Comparison of ENCODE assay signal across 24 cellular contexts in the genomic region with DNA sequence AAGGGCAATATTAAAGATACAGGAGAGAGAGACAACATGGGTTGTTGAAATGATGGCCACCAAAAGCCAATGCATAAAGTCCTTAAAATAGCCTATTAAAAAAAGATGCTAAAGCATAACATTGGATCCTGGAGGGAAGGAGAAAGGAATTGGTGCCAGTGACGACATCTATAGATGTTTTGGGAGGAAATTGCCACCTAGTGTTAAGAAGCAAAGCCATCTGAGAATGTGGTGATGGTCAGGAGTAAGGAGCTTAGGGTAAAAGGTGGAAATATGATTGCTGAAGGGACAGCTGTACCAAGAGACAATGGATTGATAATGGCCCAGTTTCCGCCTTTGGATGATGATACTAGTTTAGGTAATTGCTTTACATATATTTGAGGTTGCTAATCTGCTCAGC.
DNase-seq lines count a peak whose midpoint lies in the region; ATAC-seq, FAIRE-seq and TF ChIP-seq lines count a peak whose summit lies in the region.
"Had no signal": no experiment of that assay in that cellular context is flagged by ENCODE, and none has a peak within 500 bp of the region (broad histone marks: within the 10 kb centered on the region; RNA-seq: fewer than 3 reads in every experiment).

No MANE protein-coding gene starts in this region.

- TF ChIP-seq POLR2A in HCT116 (IDR thresholded peaks at IDR 0.05; ENCODE audit: borderline replicate concordance, extremely low read depth, insufficient read depth, insufficient read length) = no peak

- RAD21 ChIA-PET in HCT116 (lab: Charles Lee; ENCODE audit: low non-redundant PET in 1 of 2, low total read pairs in 2 of 2, uncharacterized antibody in 2 of 2, unreplicated experiment in 2 of 2) = no interaction called here

- DNase-seq in HCT116 (ENCODE audit: low read depth, low spot score) (no peak), OCI-LY7 (ENCODE audit: low spot score) (no peak), fibroblast of pulmonary artery (ENCODE audit: low read depth) (peak; percentile 28), HEK293T (ENCODE audit: extremely low spot score) (no peak), MV-4-11 (lab: John Stamatoyannopoulos, UW) (no peak)
- DNase-seq: activated CD4-positive, alpha-beta T cell treated with anti-CD3 and anti-CD28 coated beads for 36 hours; activated effector memory CD4-positive, alpha-beta T cell treated with anti-CD3 and anti-CD28 coated beads, Interleukin-2, amount 50 U/mL, for 16 hours; activated naive CD8-positive, alpha-beta T cell treated with anti-CD3 and anti-CD28 coated beads for 36 hours; aorta; COR-L47; DMS79; left ventricle myocardium superior; stimulated activated naive CD8-positive, alpha-beta T cell treated with anti-CD3 and anti-CD28 coated beads, Interleukin-15, amount 100 ng/mL, for 72 hours; T-helper 2 cell; thyroid gland had no signal

- no peak overlapping the region for H3K4me3 ChIP-seq in HCT116 (replicated peaks in 1 of 2; ENCODE audit: low read depth in 1 of 2, low read length in 2 of 2)
- no peak overlapping the region for H3K4me3 ChIP-seq in OCI-LY7 (ENCODE audit: low read depth, low read length, poor library complexity, severe bottlenecking)
- H3K4me3 ChIP-seq in fibroblast of pulmonary artery (replicated peaks; ENCODE audit: low read depth, low read length) = no peak overlapping the region
- H3K4me3 ChIP-seq: BLaER1 treated with 17β-estradiol and CSF1 and Interleukin-3, amounts not matched to agents 10 nM and 100 nM; HAP-1; thyroid gland had no signal

- H3K36me3 ChIP-seq in HCT116 (ENCODE audit: control insufficient read depth in 1 of 2, insufficient read depth in 2 of 2, low read length in 2 of 2) (no peaks in the 10 kb centered on the region), OCI-LY7 (ENCODE audit: insufficient read depth, low read length) (no peaks in the 10 kb centered on the region)
- H3K36me3 ChIP-seq: BLaER1 treated with 17β-estradiol and CSF1 and Interleukin-3, amounts not matched to agents 10 nM and 100 nM; HAP-1; neutrophil; thyroid gland had no signal

- peak; percentile 26; the same call in 1 of the 2 replicates for TF ChIP-seq RAD21 in HCT116 (IDR thresholded peaks at IDR 0.05; ENCODE audit: low read depth)

- H3K9me3 ChIP-seq in HCT116 (ENCODE audit: control insufficient read depth in 1 of 2, insufficient read depth in 1 of 2, low read depth in 1 of 2, low read length in 2 of 2) (no peaks in the 10 kb centered on the region), OCI-LY7 (ENCODE audit: low read length) (no peaks in the 10 kb centered on the region)
- H3K9me3 ChIP-seq: HAP-1, neutrophil, thyroid gland had no signal

- no peaks in the 10 kb centered on the region for H3K9me2 ChIP-seq in HCT116 (ENCODE audit: insufficient read depth)
- H3K9me2 ChIP-seq in OCI-LY7 (ENCODE audit: insufficient read depth, low read length) = no peaks in the 10 kb centered on the region

- H3K79me2 ChIP-seq in HCT116 (ENCODE audit: insufficient read depth, low read length) (no peaks in the 10 kb centered on the region), OCI-LY7 (ENCODE audit: insufficient read depth, low read depth, low read length) (no peaks in the 10 kb centered on the region)

- H4K20me1 ChIP-seq in HCT116 (ENCODE audit: insufficient read depth) (no peaks in the 10 kb centered on the region), OCI-LY7 (ENCODE audit: insufficient read depth, low read length) (no peaks in the 10 kb centered on the region)
- H4K20me1 ChIP-seq: BLaER1 treated with 17β-estradiol and CSF1 and Interleukin-3, amounts not matched to agents 10 nM and 100 nM had no signal

- intact Hi-C loops in HCT116 (cut with micrococcal nuclease) = loop anchor here (5.0 kb wide), 1 partner anchor 569 kb away; no protein-coding TSS in a partner anchor
- intact Hi-C loops in OCI-LY7 (cut with micrococcal nuclease; ENCODE audit: unreplicated experiment) = no loop called here

- no peaks in the 10 kb centered on the region for H3K27me3 ChIP-seq in HCT116 (ENCODE audit: insufficient read depth, low read length)
- H3K27me3 ChIP-seq: BLaER1 treated with 17β-estradiol and CSF1 and Interleukin-3, amounts not matched to agents 10 nM and 100 nM; thyroid gland had no signal

- BruUV-seq in HCT116 (replicated peaks; lab: Mats Ljungman, UMichigan) = no TSS peak
- BruUV-seq in OCI-LY7 (replicated peaks; lab: Mats Ljungman, UMichigan) = no TSS peak

- FAIRE-seq in A204.1 (lab: Jason Lieb, UNC) = peak; percentile 88
- FAIRE-seq: endothelial cell of umbilical vein, keratinocyte had no signal

- ATAC-seq in HCT116 (no peak), HG03108 (IDR thresholded peaks at IDR 0.05; ENCODE audit: unreplicated experiment) (no peak), HG02588 (IDR thresholded peaks at IDR 0.05; ENCODE audit: unreplicated experiment) (no peak)
- ATAC-seq: activated CD4-positive, alpha-beta T cell treated with anti-CD3 and anti-CD28 coated beads for 36 hours; left ventricle myocardium superior; stimulated activated naive CD8-positive, alpha-beta T cell treated with anti-CD3 and anti-CD28 coated beads, Interleukin-15, amount 100 ng/mL, for 72 hours had no signal

- POLR2A ChIA-PET in HCT116 (lab: Charles Lee) (no interaction called here), OCI-LY7 (lab: Charles Lee) (no interaction called here), HEK293T (lab: Yijun Ruan, JAX) (no interaction called here)

- H3K27ac ChIP-seq in HCT116 (ENCODE audit: low read depth, low read length) = no peak overlapping the region
- H3K27ac ChIP-seq in OCI-LY7 (ENCODE audit: low read depth, low read length, poor library complexity, severe bottlenecking) = no peak overlapping the region
- H3K27ac ChIP-seq: BLaER1 treated with 17β-estradiol and CSF1 and Interleukin-3, amounts not matched to agents 10 nM and 100 nM; neutrophil; RWPE1; thyroid gland had no signal

- H3K4me1 ChIP-seq in HCT116 (ENCODE audit: control insufficient read depth in 1 of 2, insufficient read depth in 2 of 2, low read length in 2 of 2) (no peaks in the 10 kb centered on the region), OCI-LY7 (ENCODE audit: insufficient read depth, low read length, poor library complexity, severe bottlenecking) (no peaks in the 10 kb centered on the region)
- H3K4me1 ChIP-seq: BLaER1 treated with 17β-estradiol and CSF1 and Interleukin-3, amounts not matched to agents 10 nM and 100 nM; HAP-1; thyroid gland had no signal

- CTCF ChIA-PET in HCT116 (lab: Charles Lee) = no interaction called here
- CTCF ChIA-PET in OCI-LY7 (lab: Charles Lee; ENCODE audit: unreplicated experiment) = no interaction called here
- CTCF ChIA-PET in HEK293T (lab: Yijun Ruan, JAX) = no interaction called here

- H3K4me2 ChIP-seq in HCT116 (ENCODE audit: low read length) = no peak overlapping the region
- H3K4me2 ChIP-seq in OCI-LY7 (ENCODE audit: low read length) = no peak overlapping the region
- H3K4me2 ChIP-seq: BLaER1 treated with 17β-estradiol and CSF1 and Interleukin-3, amounts not matched to agents 10 nM and 100 nM had no signal

- H3K9ac ChIP-seq in HCT116 (ENCODE audit: low read length) = no peak overlapping the region
- H3K9ac ChIP-seq: BLaER1 treated with 17β-estradiol and CSF1 and Interleukin-3, amounts not matched to agents 10 nM and 100 nM had no signal

- TF ChIP-seq CTCF in HCT116 (IDR thresholded peaks at IDR 0.05 in 2 of 3, conservative IDR thresholded peaks at IDR 0.05 in 1 of 3; ENCODE audit: borderline replicate concordance in 1 of 3, insufficient read depth in 1 of 3, low read depth in 2 of 3, low read length in 2 of 3) (no peak), OCI-LY7 (conservative IDR thresholded peaks at IDR 0.05; ENCODE audit: low read length) (0 out of 2 replicates have a peak, but pooled peaks have one; percentile 24), fibroblast of pulmonary artery (IDR thresholded peaks at IDR 0.05; ENCODE audit: low read length, missing control alignments) (peak; percentile 23)

- no peak overlapping the region for H2AFZ ChIP-seq in HCT116 (ENCODE audit: low read depth, low read length, poor library complexity, severe bottlenecking)
- no peak overlapping the region for H2AFZ ChIP-seq in OCI-LY7 (ENCODE audit: low read length)

TF ChIP-seq in HCT116, 20 proteins besides CTCF, POLR2A, EP300 and RAD21 (continues in another document):
- TF ChIP-seq ZNF274 (IDR thresholded peaks at IDR 0.05; ENCODE audit: low read depth, low read length) (no peak), TCF7L2 (IDR thresholded peaks at IDR 0.05; ENCODE audit: borderline replicate concordance, extremely low read depth, insufficient read depth, insufficient read length) (no peak)

TF ChIP-seq in HEK293T, 16 proteins besides CTCF, POLR2A, EP300 and RAD21:
- TF ChIP-seq FOXK2 (IDR thresholded peaks at IDR 0.05) (no peak), NFRKB (IDR thresholded peaks at IDR 0.05) (no peak), CTBP1 (IDR thresholded peaks at IDR 0.05; ENCODE audit: borderline replicate concordance) (no peak), SUZ12 (IDR thresholded peaks at IDR 0.05) (no peak), PKNOX1 (IDR thresholded peaks at IDR 0.05) (no peak), L3MBTL2 (conservative IDR thresholded peaks at IDR 0.05) (no peak), TARDBP (IDR thresholded peaks at IDR 0.05) (no peak), ELF4 (IDR thresholded peaks at IDR 0.05) (no peak)

Comparison
In these comparisons a context has a peak if more than half of its experiments do, and no peak if none do; other contexts are left out.
1. CTCF ChIP-seq: peak in OCI-LY7 (single experiment) and fibroblast of pulmonary artery (single experiment); none in HCT116 (0 of 3).